10 cellular contexts compared by ENCODE assay signal in genomic region chr5:158714049-158714448, GRCh38.
"Had no signal": no experiment of that assay in that cellular context is flagged by ENCODE, and none has a peak within 500 bp of the region (broad histone marks: within the 10 kb centered on the region; RNA-seq: fewer than 3 reads in every experiment).

No MANE protein-coding gene starts in this region.

- H2AFZ ChIP-seq: GM23248 had no signal

- H3K27ac Mint-ChIP-seq: HFFc6 had no signal

- FAIRE-seq: HepG2, K562 had no signal

- H3K36me3 ChIP-seq: HAP-1 had no signal

- H3K4me3 Mint-ChIP-seq: HFFc6 had no signal

- H3K9me3 ChIP-seq: HAP-1 had no signal

- H3K9ac ChIP-seq: GM23248 had no signal

- H3K27ac ChIP-seq: GM23248, HL-60 had no signal

- H3K4me3 ChIP-seq: GM23248, HAP-1, K562 had no signal

- H3K9me3 Mint-ChIP-seq: HFFc6 had no signal

- ATAC-seq: HCT116, HepG2, K562 had no signal

- H3K4me1 ChIP-seq: HAP-1 had no signal

- DNase-seq: GM23248, GOT3, H7, HFFc6, KG1 had no signal
